In genomic region chr15:89334510-89335288, GRCh38 we compare ENCODE assay signal across 8 cellular contexts. TPM values are rescaled to one million over a fixed set of nuclear protein-coding genes. Genes with fewer than 3 reads are reported as not detected.
DNase-seq lines count a peak whose midpoint lies in the region; ATAC-seq lines count a peak whose summit lies in the region.

TSS of gene POLG (minus strand) at chr15:89334824. CDS start at chr15:89333754, 1,070 bp downstream.

- intact Hi-C loops in left colon (cut with DNase I, micrococcal nuclease), result no loop called here

- H3K9ac ChIP-seq in BLaER1 treated with 17β-estradiol and CSF1 and Interleukin-3, amounts not matched to agents 10 nM and 100 nM, result peak within 1 kb of the TSS; percentile 92 to 99 (median 97)

- DNase-seq in NCI-H748 (lab: John Stamatoyannopoulos, UW; ENCODE audit: unreplicated experiment) (peak; percentile 97), cortex of kidney (lab: John Stamatoyannopoulos, UW) (peak; percentile 94), left colon (peak; percentile 97 to 99)
- peak; percentile 99 for DNase-seq in activated CD4-positive, alpha-beta T cell treated with anti-CD3 and anti-CD28 coated beads, Interleukin-2, amount 50 U/mL, for 1 hour
- DNase-seq in stimulated activated CD4-positive, alpha-beta T cell treated with anti-CD3 and anti-CD28 coated beads, Interleukin-1b, Interleukin-23, amount 100 ng/mL, for 48 hours, result peak; percentile 99

- H3K36me3 ChIP-seq in BLaER1 treated with 17β-estradiol and CSF1 and Interleukin-3, amounts not matched to agents 10 nM and 100 nM, result peaks cover 34 to 41% (median 38%) of the 10 kb centered on the region in 11 experiments

- peak; percentile 89 for ATAC-seq in GM19351 (IDR thresholded peaks at IDR 0.05; ENCODE audit: unreplicated experiment)
- ATAC-seq in HG03521 (IDR thresholded peaks at IDR 0.05; ENCODE audit: unreplicated experiment), result peak; percentile 90
- peak; percentile 84 for ATAC-seq in left colon

- peak within 1 kb of the TSS; percentile 85 to 100 (median 97) for H3K4me2 ChIP-seq in BLaER1 treated with 17β-estradiol and CSF1 and Interleukin-3, amounts not matched to agents 10 nM and 100 nM

- peaks cover 45 to 65% (median 55%) of the 10 kb centered on the region in 10 experiments for H3K4me1 ChIP-seq in BLaER1 treated with 17β-estradiol and CSF1 and Interleukin-3, amounts not matched to agents 10 nM and 100 nM

- no peaks in the 10 kb centered on the region for H3K27me3 ChIP-seq in BLaER1 treated with 17β-estradiol and CSF1 and Interleukin-3, amounts not matched to agents 10 nM and 100 nM

- peaks cover 42 to 49% (median 47%) of the 10 kb centered on the region in 11 experiments for H4K20me1 ChIP-seq in BLaER1 treated with 17β-estradiol and CSF1 and Interleukin-3, amounts not matched to agents 10 nM and 100 nM

- H3K27ac ChIP-seq in BLaER1 treated with 17β-estradiol and CSF1 and Interleukin-3, amounts not matched to agents 10 nM and 100 nM, result peak within 1 kb of the TSS; percentile 93 to 99 (median 96)

- H3K9me3 ChIP-seq in BLaER1 treated with 17β-estradiol and CSF1 and Interleukin-3, amounts not matched to agents 10 nM and 100 nM (replicated peaks in 1 of 11), result no peaks in the 10 kb centered on the region

- peak within 1 kb of the TSS; percentile 70 to 97 (median 87) for H3K4me3 ChIP-seq in BLaER1 treated with 17β-estradiol and CSF1 and Interleukin-3, amounts not matched to agents 10 nM and 100 nM

RNA-seq across cellular contexts. Expression of gene POLG, which starts in this region (rescaled TPM):
- 10 to 100 TPM; 70.3 to 71.0 TPM for total RNA-seq in left colon

Comparison
In these comparisons a context has a peak if more than half of its experiments do, and no peak if none do; other contexts are left out.
1. Peak in every context shown above with its lines: DNase-seq, ATAC-seq, H3K4me3 ChIP-seq and H3K27ac ChIP-seq.